Comparison of ENCODE assay signal across 10 cellular contexts in genomic region chr1:150560576-150560975, GRCh38. TPM values are rescaled to one million over a fixed set of nuclear protein-coding genes. Genes with fewer than 3 reads are reported as not detected.
DNase-seq lines count a peak whose midpoint lies in the region; ATAC-seq, FAIRE-seq and TF ChIP-seq lines count a peak whose summit lies in the region.
"Had no signal": no experiment of that assay in that cellular context is flagged by ENCODE, and none has a peak within 500 bp of the region (broad histone marks: within the 10 kb centered on the region; RNA-seq: fewer than 3 reads in every experiment).

No MANE protein-coding gene starts in this region.

- 39% methylated on average over 4 of the region's 4 CpGs for WGBS in esophagus muscularis mucosa

- no peaks in the 10 kb centered on the region for H3K9me2 ChIP-seq in DOHH2 (replicated peaks; ENCODE audit: control insufficient read depth, low read length)

- H3K4me3 ChIP-seq in DOHH2 (ENCODE audit: low read length) (peak overlapping the region; percentile 73), esophagus muscularis mucosa (peak overlapping the region; percentile 59 to 64 (median 61))

- DNase-seq in T-helper 17 cell (no peak), esophagus muscularis mucosa (ENCODE audit: extremely low spot score) (no peak), progenitor cell of endocrine pancreas (ENCODE audit: low spot score, unreplicated experiment) (no peak), NCI-H146 (lab: John Stamatoyannopoulos, UW) (no peak), frontal cortex (ENCODE audit: low spot score in 2 of 2) (no peak)
- DNase-seq in central memory CD4-positive, alpha-beta T cell = no peak
- DNase-seq in activated CD4-positive, alpha-beta T cell treated with anti-CD3 and anti-CD28 coated beads, Interleukin-2, amount 50 U/mL, for 4 hours = no peak

- H4K20me1 ChIP-seq in DOHH2 (ENCODE audit: control insufficient read depth, insufficient read depth, low read depth, low read length) = no peaks in the 10 kb centered on the region

- peak overlapping the region; percentile 99 for H3K27ac Mint-ChIP-seq in T-helper 17 cell
- H3K27ac Mint-ChIP-seq in progenitor cell of endocrine pancreas = peak overlapping the region; percentile 100

- TF ChIP-seq CTCF in DOHH2 (IDR thresholded peaks at IDR 0.05; ENCODE audit: low read depth, low read length, poor library complexity, severe bottlenecking) = no peak
- no peak for TF ChIP-seq CTCF in esophagus muscularis mucosa (IDR thresholded peaks at IDR 0.05)
- no peak for TF ChIP-seq CTCF in progenitor cell of endocrine pancreas (IDR thresholded peaks at IDR 0.05; ENCODE audit: unreplicated experiment)

- H3K4me1 Mint-ChIP-seq in T-helper 17 cell = peaks cover 38% of the 10 kb centered on the region
- H3K4me1 Mint-ChIP-seq in progenitor cell of endocrine pancreas (ENCODE audit: low read depth) = peaks cover 51% of the 10 kb centered on the region

- TF ChIP-seq EP300 in esophagus muscularis mucosa (IDR thresholded peaks at IDR 0.05) = no peak

- H3K27ac ChIP-seq in DOHH2 (ENCODE audit: low read depth, low read length) (no peak overlapping the region), esophagus muscularis mucosa (replicated peaks in 1 of 4) (peak overlapping the region; percentile 93 to 100 (median 98))

- no peaks in the 10 kb centered on the region for H3K27me3 Mint-ChIP-seq in T-helper 17 cell
- H3K27me3 Mint-ChIP-seq in progenitor cell of endocrine pancreas = no peaks in the 10 kb centered on the region

- intact Hi-C loops in esophagus muscularis mucosa (cut with DNase I) = loop anchor here (2.0 kb wide), 1 partner anchor 60 kb away; no protein-coding TSS in a partner anchor

- peaks cover 29% of the 10 kb centered on the region for H3F3A ChIP-seq in DOHH2 (ENCODE audit: control insufficient read depth, insufficient read depth)

- H3K36me3 ChIP-seq in DOHH2 (ENCODE audit: control insufficient read depth, low read length) (peaks cover 2% of the 10 kb centered on the region; the same call in 1 of the 2 replicates), esophagus muscularis mucosa (peaks cover 6 to 34% (median 29%) of the 10 kb centered on the region in 4 donors)

- H3K27me3 ChIP-seq in DOHH2 (ENCODE audit: control insufficient read depth, low read length) (no peaks in the 10 kb centered on the region), esophagus muscularis mucosa (no peaks in the 10 kb centered on the region)

- no peak for TF ChIP-seq POLR2A in esophagus muscularis mucosa (IDR thresholded peaks at IDR 0.05; ENCODE audit: low read depth)

- H3K4me2 ChIP-seq in DOHH2 (ENCODE audit: low read length) = peak overlapping the region; percentile 100

- H3K9me3 ChIP-seq in DOHH2 (ENCODE audit: control insufficient read depth, insufficient read depth, low read length) (no peaks in the 10 kb centered on the region), T-helper 17 cell (ENCODE audit: control insufficient read depth, low read length, poor library complexity, severe bottlenecking) (no peaks in the 10 kb centered on the region), esophagus muscularis mucosa (no peaks in the 10 kb centered on the region)

- H3K4me1 ChIP-seq in DOHH2 (ENCODE audit: control insufficient read depth, low read length) (peaks cover 59% of the 10 kb centered on the region), esophagus muscularis mucosa (peaks cover 62 to 95% (median 77%) of the 10 kb centered on the region in 4 donors)

- H3K9me3 Mint-ChIP-seq in progenitor cell of endocrine pancreas (ENCODE audit: low read depth) = no peaks in the 10 kb centered on the region

- FAIRE-seq in frontal cortex (lab: Jason Lieb, UNC) = no peak

- H3K36me3 Mint-ChIP-seq in T-helper 17 cell (ENCODE audit: low read depth) (no peaks in the 10 kb centered on the region), progenitor cell of endocrine pancreas (ENCODE audit: insufficient read depth) (peaks cover 1% of the 10 kb centered on the region)

- no peak for ATAC-seq in T-helper 17 cell

- peaks cover 9% of the 10 kb centered on the region for H3K79me2 ChIP-seq in DOHH2 (ENCODE audit: control insufficient read depth, low read length)

- peak overlapping the region; percentile 99 for H3K4me3 Mint-ChIP-seq in T-helper 17 cell
- H3K4me3 Mint-ChIP-seq in progenitor cell of endocrine pancreas (ENCODE audit: low read depth) = peak overlapping the region; percentile 77

RNA-seq across cellular contexts. Expression of gene ADAMTSL4, which starts 11.4 kb away (rescaled TPM):
- total RNA-seq in T-helper 17 cell = 1 to 10 TPM in 1 of 2 donors, under 1 TPM in 1; 0.39 to 1.6 TPM
- total RNA-seq in esophagus muscularis mucosa = 10 to 100 TPM; 33.6 to 86.1 (median 48.2) TPM
- total RNA-seq in progenitor cell of endocrine pancreas = 5.5 and 6.9 TPM in 2 replicates
- total RNA-seq in frontal cortex = under 0.01 TPM

RNA-seq across cellular contexts. Expression of gene MCL1, which starts 18.8 kb away (rescaled TPM):
- 1,000 to 10,000 TPM in 1 of 2 donors, 100 to 1,000 TPM in 1; 776 to 1,091 TPM for total RNA-seq in T-helper 17 cell
- 100 to 1,000 TPM; 192 to 460 (median 255) TPM for total RNA-seq in esophagus muscularis mucosa
- total RNA-seq in progenitor cell of endocrine pancreas = 204 and 212 TPM in 2 replicates
- total RNA-seq in frontal cortex = 110 TPM

RNA-seq across cellular contexts. Expression of gene FALEC, which starts 45.0 kb away (rescaled TPM):
- total RNA-seq in T-helper 17 cell (1 to 10 TPM in 1 of 2 donors, not detected in 1; 1.1 TPM), esophagus muscularis mucosa (not detected), progenitor cell of endocrine pancreas (0.57 TPM in 1 of 2 replicates, not detected in the other), frontal cortex (0.41 TPM)
- total RNA-seq: left colon, NCI-H460 had no signal

RNA-seq across cellular contexts. Expression of gene ECM1, which starts 52.7 kb away (rescaled TPM):
- total RNA-seq in T-helper 17 cell = under 1 TPM; 0.25 to 0.70 TPM
- 10 to 100 TPM; 17.4 to 32.9 (median 18.6) TPM for total RNA-seq in esophagus muscularis mucosa
- total RNA-seq in progenitor cell of endocrine pancreas = 1.9 and 2.1 TPM in 2 replicates
- 0.41 TPM for total RNA-seq in frontal cortex
